In genomic region chr12:76952995-76953394, GRCh38 we compare ENCODE assay signal across 18 cellular contexts.
DNase-seq lines count a peak whose midpoint lies in the region; TF ChIP-seq lines count a peak whose summit lies in the region.
"Had no signal": no experiment of that assay in that cellular context is flagged by ENCODE, and none has a peak within 500 bp of the region (broad histone marks: within the 10 kb centered on the region; RNA-seq: fewer than 3 reads in every experiment).

No MANE protein-coding gene starts in this region.

- H3K79me1 ChIP-seq in trophoblast cell (ENCODE audit: low read length) = peaks cover 2% of the 10 kb centered on the region

- no peak overlapping the region for H2BK5ac ChIP-seq in trophoblast cell (ENCODE audit: low read depth, low read length, poor library complexity)

- H4K8ac ChIP-seq in trophoblast cell (ENCODE audit: low read depth, low read length) = no peak overlapping the region

- H2BK12ac ChIP-seq in trophoblast cell (ENCODE audit: low read length) = no peak overlapping the region

- peak; percentile 13 for DNase-seq in NCI-H2227 (lab: John Stamatoyannopoulos, UW; ENCODE audit: unreplicated experiment)
- no peak for DNase-seq in NCI-H2227 treated with DMSO at 0.1 percent for 48 hours (lab: John Stamatoyannopoulos, UW)
- DNase-seq in LNCaP clone FGC (ENCODE audit: low read depth) = peak; percentile 49
- peak; percentile 52 for DNase-seq in cerebellar cortex (ENCODE audit: low spot score)
- peak; percentile 86 to 96 for DNase-seq in trophoblast cell
- no peak for DNase-seq in CD8-positive, alpha-beta memory T cell
- DNase-seq in NK-92 (lab: John Stamatoyannopoulos, UW; ENCODE audit: unreplicated experiment) = no peak
- no peak for DNase-seq in glomerular visceral epithelial cell (ENCODE audit: extremely low spot score)
- DNase-seq: activated CD4-positive, alpha-beta T cell treated with anti-CD3 and anti-CD28 coated beads, Interleukin-2, amount 10 ng/mL, durations not matched to agents 24 days and 14 days; activated T-cell treated with anti-CD3 and anti-CD28 coated beads, Interleukin-2, amount 50 U/mL, for 48 hours; colonic mucosa; IMR-90; NCI-H1930; OCI-M1; stimulated activated CD4-positive, alpha-beta T cell treated with anti-CD3 and anti-CD28 coated beads, Interleukin-12 subunit alpha, Interleukin-12 subunit beta, amount 100 ng/mL, for 4 hours; testis had no signal

- no peak overlapping the region for H3K4me3 ChIP-seq in LNCaP clone FGC (ENCODE audit: low read depth, low read length)
- no peak overlapping the region for H3K4me3 ChIP-seq in trophoblast cell (ENCODE audit: low read depth, low read length)
- H3K4me3 ChIP-seq in CD8-positive, alpha-beta memory T cell (ENCODE audit: low read length) = no peak overlapping the region
- H3K4me3 ChIP-seq: colonic mucosa, testis had no signal

- H2AK5ac ChIP-seq in trophoblast cell (ENCODE audit: low read length) = no peak overlapping the region

- H3K4ac ChIP-seq in trophoblast cell (ENCODE audit: low read depth, low read length) = no peak overlapping the region

- H3K4me2 ChIP-seq in trophoblast cell (ENCODE audit: low read length) = peak overlapping the region; percentile 3

- H3K4me1 Mint-ChIP-seq in CD8-positive, alpha-beta memory T cell = no peaks in the 10 kb centered on the region
- H3K4me1 Mint-ChIP-seq: activated CD4-positive, alpha-beta T cell treated with anti-CD3 and anti-CD28 coated beads, Interleukin-2, amount 10 ng/mL, durations not matched to agents 24 days and 14 days; memory B cell had no signal

- H3K27me3 ChIP-seq in trophoblast cell (ENCODE audit: insufficient read depth, low read length) = no peaks in the 10 kb centered on the region
- H3K27me3 ChIP-seq in CD8-positive, alpha-beta memory T cell (ENCODE audit: insufficient read depth, low read length, poor library complexity, severe bottlenecking) = no peaks in the 10 kb centered on the region
- H3K27me3 ChIP-seq: colonic mucosa, testis had no signal

- H3K27ac ChIP-seq in trophoblast cell (ENCODE audit: low read depth, low read length) = peak overlapping the region; percentile 22
- no peak overlapping the region for H3K27ac ChIP-seq in CD8-positive, alpha-beta memory T cell (ENCODE audit: low read depth, low read length)
- H3K27ac ChIP-seq: colonic mucosa, testis had no signal

- H3K18ac ChIP-seq in trophoblast cell (ENCODE audit: low read length) = no peak overlapping the region

- H3K23ac ChIP-seq in trophoblast cell (ENCODE audit: low read length) = no peak overlapping the region

- H3K4me3 Mint-ChIP-seq in CD8-positive, alpha-beta memory T cell = no peak overlapping the region
- H3K4me3 Mint-ChIP-seq: activated CD4-positive, alpha-beta T cell treated with anti-CD3 and anti-CD28 coated beads, Interleukin-2, amount 10 ng/mL, durations not matched to agents 24 days and 14 days; memory B cell; T-helper 1 cell treated with Interleukin-12 subunit alpha and Interleukin-12 subunit beta and Interleukin-4 antibody, amounts not matched to agents 30 μg/mL and 1 μg/mL, for 36 hours had no signal

- peak; percentile 85 for TF ChIP-seq CTCF in LNCaP clone FGC (IDR thresholded peaks at IDR 0.05; ENCODE audit: control insufficient read depth, extremely low read depth, insufficient read depth)

- WGBS in trophoblast cell (ENCODE audit: extremely low coverage, insufficient coverage, insufficient read length) = no CpG with 5 or more reads among the region's 2 CpGs

- peaks cover 5 to 7% of the 10 kb centered on the region in 2 experiments for H3K4me1 ChIP-seq in trophoblast cell (ENCODE audit: control insufficient read depth in 1 of 2, insufficient read depth in 2 of 2, low read length in 2 of 2)
- no peaks in the 10 kb centered on the region for H3K4me1 ChIP-seq in CD8-positive, alpha-beta memory T cell (ENCODE audit: insufficient read depth, low read length)
- H3K4me1 ChIP-seq: colonic mucosa, testis had no signal

- H3K79me2 ChIP-seq in trophoblast cell (ENCODE audit: control insufficient read depth, insufficient read depth, low read length, poor library complexity) = no peaks in the 10 kb centered on the region

- no peak overlapping the region for H2AFZ ChIP-seq in trophoblast cell (ENCODE audit: insufficient read depth, low read length, poor library complexity)

- no peak overlapping the region for H3K14ac ChIP-seq in trophoblast cell (ENCODE audit: low read length)

- H4K91ac ChIP-seq in trophoblast cell (ENCODE audit: low read depth, low read length) = no peak overlapping the region

- H3K36me3 ChIP-seq in trophoblast cell (ENCODE audit: control insufficient read depth in 1 of 2, insufficient read depth in 2 of 2, low read length in 2 of 2) = no peaks in the 10 kb centered on the region
- no peaks in the 10 kb centered on the region for H3K36me3 ChIP-seq in CD8-positive, alpha-beta memory T cell (ENCODE audit: insufficient read depth, low read length)
- H3K36me3 ChIP-seq: colonic mucosa had no signal

- no peak overlapping the region for H3K27ac Mint-ChIP-seq in CD8-positive, alpha-beta memory T cell
- H3K27ac Mint-ChIP-seq: activated CD4-positive, alpha-beta T cell treated with anti-CD3 and anti-CD28 coated beads, Interleukin-2, amount 10 ng/mL, durations not matched to agents 24 days and 14 days; memory B cell; T-helper 1 cell treated with Interleukin-12 subunit alpha and Interleukin-12 subunit beta and Interleukin-4 antibody, amounts not matched to agents 30 μg/mL and 1 μg/mL, for 36 hours had no signal

- POLR2A ChIA-PET in CD8-positive, alpha-beta memory T cell (lab: Charles Lee) = no interaction called here

- H3K36me3 Mint-ChIP-seq in CD8-positive, alpha-beta memory T cell = no peaks in the 10 kb centered on the region
- H3K36me3 Mint-ChIP-seq: memory B cell had no signal

- H2BK120ac ChIP-seq in trophoblast cell (ENCODE audit: insufficient read depth, low read length, poor library complexity) = no peak overlapping the region

- no peaks in the 10 kb centered on the region for H3K9me3 Mint-ChIP-seq in CD8-positive, alpha-beta memory T cell
- H3K9me3 Mint-ChIP-seq: activated CD4-positive, alpha-beta T cell treated with anti-CD3 and anti-CD28 coated beads, Interleukin-2, amount 10 ng/mL, durations not matched to agents 24 days and 14 days; memory B cell; T-helper 1 cell treated with Interleukin-12 subunit alpha and Interleukin-12 subunit beta and Interleukin-4 antibody, amounts not matched to agents 30 μg/mL and 1 μg/mL, for 36 hours had no signal

- H3K9me3 ChIP-seq in trophoblast cell (ENCODE audit: insufficient read depth, low read depth, low read length) = no peaks in the 10 kb centered on the region
- no peaks in the 10 kb centered on the region for H3K9me3 ChIP-seq in CD8-positive, alpha-beta memory T cell (ENCODE audit: low read length)
- H3K9me3 ChIP-seq: colonic mucosa, testis had no signal

- no peak overlapping the region for H3K9ac ChIP-seq in trophoblast cell (ENCODE audit: low read length)

- peaks cover 5 to 29% of the 10 kb centered on the region in 2 donors for H3K27me3 Mint-ChIP-seq in CD8-positive, alpha-beta memory T cell

- no peak overlapping the region for H4K12ac ChIP-seq in trophoblast cell (ENCODE audit: low read depth, low read length)

- CTCF ChIA-PET in CD8-positive, alpha-beta memory T cell (lab: Charles Lee) = no interaction called here

Comparison
In these comparisons a context has a peak if more than half of its experiments do, and no peak if none do; other contexts are left out.
1. DNase-seq: peak in NCI-H2227 (single experiment), LNCaP clone FGC (single experiment), cerebellar cortex (single experiment) and trophoblast cell (2 of 2); none in NCI-H2227 treated with DMSO at 0.1 percent for 48 hours (single experiment), CD8-positive, alpha-beta memory T cell (0 of 5), NK-92 (single experiment) and glomerular visceral epithelial cell (single experiment).